9 cellular contexts compared by ENCODE assay signal in genomic region chr2:232444409-232445148, GRCh38. TPM values are rescaled to one million over a fixed set of nuclear protein-coding genes. Genes with fewer than 3 reads are reported as not detected.
A peak's percentile ranks its signal among the peaks of the same experiment; 100 is the strongest.
DNase-seq lines count a peak whose midpoint lies in the region; ATAC-seq, FAIRE-seq and TF ChIP-seq lines count a peak whose summit lies in the region.
"Had no signal": no experiment of that assay in that cellular context is flagged by ENCODE, and none has a peak within 500 bp of the region (broad histone marks: within the 10 kb centered on the region; RNA-seq: fewer than 3 reads in every experiment).

No MANE protein-coding gene starts in this region.

- TF ChIP-seq CTCF in GM12878 (IDR thresholded peaks at IDR 0.05 in 2 of 3, conservative IDR thresholded peaks at IDR 0.05 in 1 of 3; ENCODE audit: control insufficient read depth in 2 of 3, extremely low read depth in 1 of 3, insufficient read depth in 1 of 3, low read depth in 3 of 3, low read length in 3 of 3), result peak; percentile 56 to 85 (median 83)
- TF ChIP-seq CTCF in right lobe of liver (IDR thresholded peaks at IDR 0.05), result peak; percentile 46 to 66 (median 56)

- 38% methylated on average over 20 of the region's 21 CpGs for WGBS in GM12878 (ENCODE audit: insufficient coverage, insufficient replicate concordance, low lambda C conversion rate, missing lambda C conversion rate)
- no CpG with 5 or more reads among the region's 21 CpGs for WGBS in right lobe of liver (ENCODE audit: insufficient coverage, low coverage, low lambda C conversion rate, missing lambda C conversion rate)

- RAD21 ChIA-PET in GM12878 (lab: Charles Lee; ENCODE audit: unreplicated experiment), result no interaction called here

- TF ChIP-seq POLR2A in GM12878 (IDR thresholded peaks at IDR 0.05; ENCODE audit: low read depth, low read length) (no peak), right lobe of liver (IDR thresholded peaks at IDR 0.05) (no peak)

- H3K4me1 ChIP-seq in GM12878 (ENCODE audit: control insufficient read depth, insufficient read depth, low read length), result no peaks in the 10 kb centered on the region; the same call in 1 of the 2 replicates
- peaks cover 0 to 29% (median 12%) of the 10 kb centered on the region in 4 donors for H3K4me1 ChIP-seq in right lobe of liver

- H3K36me3 ChIP-seq in GM12878 (ENCODE audit: control insufficient read depth in 2 of 2, insufficient read depth in 2 of 2, low read length in 1 of 2) (no peaks in the 10 kb centered on the region), right lobe of liver (no peaks in the 10 kb centered on the region)

- TF ChIP-seq EP300 in GM12878 (IDR thresholded peaks at IDR 0.05; ENCODE audit: borderline replicate concordance in 1 of 2, control insufficient read depth in 1 of 2, low read depth in 2 of 2, low read length in 2 of 2), result no peak

- H3K79me2 ChIP-seq in GM12878 (ENCODE audit: control insufficient read depth, insufficient read depth, low read length), result no peaks in the 10 kb centered on the region

- H3K27ac ChIP-seq in GM12878 (ENCODE audit: control insufficient read depth, insufficient read depth), result no peak overlapping the region
- H3K27ac ChIP-seq in right lobe of liver, result peak overlapping the region; percentile 76 to 92 (median 90)

- SMC1A ChIA-PET in GM12878 (lab: Charles Lee; ENCODE audit: uncharacterized antibody, unreplicated experiment), result no interaction called here

- DNase-seq in EL (peak; percentile 62), HUDEP-2 (lab: John Stamatoyannopoulos, UW; ENCODE audit: unreplicated experiment in 76 of 76) (peak in 64 of 76 experiments; percentile 2 to 75 (median 41)), T-helper 9 cell (peak; percentile 52), GM12878 (ENCODE audit: low read depth, low spot score) (no peak), right lobe of liver (peak in 2 of 3 donors; percentile 63 to 67)
- DNase-seq in stimulated activated CD8-positive, alpha-beta memory T cell treated with anti-CD3 and anti-CD28 coated beads, Interleukin-7, amount 100 ng/mL, for 4 hours (ENCODE audit: low read depth in 2 of 2), result peak; percentile 14 to 40

- POLR2A ChIA-PET in GM12878 (lab: Charles Lee), result no interaction called here

- no peak overlapping the region for H3K4me3 ChIP-seq in GM12878
- no peak overlapping the region for H3K4me3 ChIP-seq in right lobe of liver

- FAIRE-seq in GM12878 (lab: Jason Lieb, UNC), result peak; percentile 52

- CTCF ChIA-PET in GM12878 (lab: Yijun Ruan, JAX), result interaction anchor here (0.6 to 1.3 kb wide), 4 partner anchors 8 to 309 kb away, joined by 3 to 5 read pairs (median 4); no protein-coding TSS in a partner anchor

- no peak for TF ChIP-seq RAD21 in GM12878 (IDR thresholded peaks at IDR 0.05; ENCODE audit: insufficient read depth, low read depth, low read length)

- H3K4me2 ChIP-seq in GM12878 (ENCODE audit: control insufficient read depth, insufficient read depth), result no peak overlapping the region

- H3K27me3 ChIP-seq in GM12878 (replicated peaks in 1 of 2; ENCODE audit: control insufficient read depth in 2 of 2, insufficient read depth in 2 of 2, low read length in 1 of 2) (no peaks in the 10 kb centered on the region; a peak in 1 of 4 replicates), right lobe of liver (no peaks in the 10 kb centered on the region)

- in situ Hi-C loops in GM12878 (cut with MboI), result no loop called here

- no peaks in the 10 kb centered on the region for H4K20me1 ChIP-seq in GM12878 (ENCODE audit: control insufficient read depth, insufficient read depth)

- ATAC-seq in GM12878, result peak; percentile 76
- ATAC-seq in right lobe of liver, result peak in 3 of 4 donors; percentile 1 to 41 (median 25)
- ATAC-seq in HG03571 (IDR thresholded peaks at IDR 0.05; ENCODE audit: unreplicated experiment), result no peak
- ATAC-seq in HG02884 (IDR thresholded peaks at IDR 0.05; ENCODE audit: unreplicated experiment), result no peak

- H3K9ac ChIP-seq in GM12878 (ENCODE audit: control insufficient read depth, insufficient read depth, low read length), result no peak overlapping the region

- H3K9me3 ChIP-seq in GM12878 (replicated peaks; ENCODE audit: control insufficient read depth, insufficient read depth, low read length) (no peaks in the 10 kb centered on the region), right lobe of liver (no peaks in the 10 kb centered on the region)

- intact Hi-C loops in GM12878 (cut with micrococcal nuclease; ENCODE audit: unreplicated experiment) (loop anchor here (5.0 kb wide), 2 partner anchors 517 to 592 kb away; partner anchors contain the start of gene NPPC), right lobe of liver (cut with DNase I) (no loop called here)

- peak overlapping the region; percentile 82 for H2AFZ ChIP-seq in GM12878 (ENCODE audit: control insufficient read depth, low read depth, low read length)

- BruUV-seq in GM12878 (replicated peaks; lab: Mats Ljungman, UMichigan), result no TSS peak

TF ChIP-seq in GM12878, 131 proteins besides CTCF, POLR2A, EP300 and RAD21:
- TF ChIP-seq ZNF384 (IDR thresholded peaks at IDR 0.05; ENCODE audit: borderline replicate concordance, low read depth, low read length), result no peak
- 0 out of 2 replicates have a peak, but pooled peaks have one; percentile 53 for TF ChIP-seq SMARCA5 (IDR thresholded peaks at IDR 0.05)
TF ChIP-seq in GM12878: peak in this region for 1.

RNA-seq across cellular contexts. Expression of gene ALPI, which starts 11.4 kb away (rescaled TPM):
- total RNA-seq in GM12878 (2013; cell fraction: nucleolus; rRNA removed), result not detected in 2 replicates
- total RNA-seq in GM12878 (2014; rRNA removed) (not detected in 2 replicates), GM12878 (2014; rRNA removed; fragmentation: Illumina TruSeq; extraction: Trizol) (not detected in 2 replicates), GM12878 (2021) (not detected in 2 replicates), right lobe of liver (under 1 TPM in 2 of 6 experiments, not detected in 4; 0.19 to 0.25 TPM)
- not detected for polyA plus RNA-seq in GM12878 (2011; ENCODE audit: low read depth)
- polyA plus RNA-seq in GM12878 (2011; rRNA removed) (not detected in 2 replicates), GM12878 (2014; fragmentation: Illumina TruSeq; extraction: Trizol) (not detected in 2 replicates), GM12878 (2014; fragmentation: Nextera tagmentation; extraction: Ambion mirVana) (not detected), GM12878 (2014; rRNA removed) (not detected in 2 replicates), GM12878 (2016; fragmentation: Nextera tagmentation; extraction: Ambion mirVana) (not detected)
- not detected in 2 replicates for polyA plus RNA-seq in GM12878 (2011; cell fraction: cytosol; rRNA removed)
- polyA plus RNA-seq in GM12878 (2011; cell fraction: nucleus; rRNA removed), result not detected in 2 replicates
- polyA plus RNA-seq in GM12878 (2012), result not detected in 2 replicates
- polyA minus RNA-seq in GM12878 (2011; rRNA and poly(A)+ RNA removed), result not detected in 2 replicates
- polyA minus RNA-seq in GM12878 (2011; cell fraction: cytosol; rRNA and poly(A)+ RNA removed), result not detected in 2 replicates
- not detected in 2 replicates for polyA minus RNA-seq in GM12878 (2011; cell fraction: nucleus; rRNA and poly(A)+ RNA removed)

RNA-seq across cellular contexts. Expression of gene ALPG, which starts 37.9 kb away (rescaled TPM):
- not detected in 2 replicates for total RNA-seq in GM12878 (2013; cell fraction: nucleolus; rRNA removed)
- total RNA-seq in GM12878 (2014; rRNA removed) (not detected in 2 replicates), GM12878 (2014; rRNA removed; fragmentation: Illumina TruSeq; extraction: Trizol) (not detected in 2 replicates), GM12878 (2021) (not detected in 2 replicates), right lobe of liver (not detected)
- not detected for polyA plus RNA-seq in GM12878 (2011; ENCODE audit: low read depth)
- polyA plus RNA-seq in GM12878 (2011; rRNA removed) (not detected in 2 replicates), GM12878 (2014; fragmentation: Illumina TruSeq; extraction: Trizol) (not detected in 2 replicates), GM12878 (2014; fragmentation: Nextera tagmentation; extraction: Ambion mirVana) (not detected), GM12878 (2014; rRNA removed) (not detected in 2 replicates), GM12878 (2016; fragmentation: Nextera tagmentation; extraction: Ambion mirVana) (not detected)
- polyA plus RNA-seq in GM12878 (2011; cell fraction: cytosol; rRNA removed), result not detected in 2 replicates
- polyA plus RNA-seq in GM12878 (2011; cell fraction: nucleus; rRNA removed), result not detected in 2 replicates
- 0.07 TPM in 1 of 2 replicates, not detected in the other for polyA plus RNA-seq in GM12878 (2012)
- not detected in 2 replicates for polyA minus RNA-seq in GM12878 (2011; rRNA and poly(A)+ RNA removed)
- polyA minus RNA-seq in GM12878 (2011; cell fraction: cytosol; rRNA and poly(A)+ RNA removed), result not detected in 2 replicates
- not detected in 2 replicates for polyA minus RNA-seq in GM12878 (2011; cell fraction: nucleus; rRNA and poly(A)+ RNA removed)
- polyA plus RNA-seq: adipose tissue had no signal

RNA-seq across cellular contexts. Expression of gene ECEL1, which starts 43.1 kb away (rescaled TPM):
- not detected in 2 replicates for total RNA-seq in GM12878 (2013; cell fraction: nucleolus; rRNA removed)
- total RNA-seq in GM12878 (2014; rRNA removed) (not detected in 2 replicates), GM12878 (2014; rRNA removed; fragmentation: Illumina TruSeq; extraction: Trizol) (not detected in 2 replicates), GM12878 (2021) (0.08 TPM in 1 of 2 replicates, not detected in the other), right lobe of liver (1 to 10 TPM in 1 of 6 experiments, under 1 TPM in 3, not detected in 2; 0.22 to 1.3 (median 0.83) TPM)
- not detected for polyA plus RNA-seq in GM12878 (2011; ENCODE audit: low read depth)
- polyA plus RNA-seq in GM12878 (2011; rRNA removed) (not detected in 2 replicates), GM12878 (2014; fragmentation: Illumina TruSeq; extraction: Trizol) (not detected in 2 replicates), GM12878 (2014; fragmentation: Nextera tagmentation; extraction: Ambion mirVana) (not detected), GM12878 (2014; rRNA removed) (not detected in 2 replicates), GM12878 (2016; fragmentation: Nextera tagmentation; extraction: Ambion mirVana) (not detected)
- polyA plus RNA-seq in GM12878 (2011; cell fraction: cytosol; rRNA removed), result not detected in 2 replicates
- polyA plus RNA-seq in GM12878 (2011; cell fraction: nucleus; rRNA removed), result not detected in 2 replicates
- polyA plus RNA-seq in GM12878 (2012), result not detected in 2 replicates
- polyA minus RNA-seq in GM12878 (2011; rRNA and poly(A)+ RNA removed), result not detected in 2 replicates
- not detected in 2 replicates for polyA minus RNA-seq in GM12878 (2011; cell fraction: cytosol; rRNA and poly(A)+ RNA removed)
- not detected in 2 replicates for polyA minus RNA-seq in GM12878 (2011; cell fraction: nucleus; rRNA and poly(A)+ RNA removed)

Comparison
In these comparisons a context has a peak if more than half of its experiments do, and no peak if none do; other contexts are left out.
1. ATAC-seq: peak in GM12878 (single experiment) and right lobe of liver (3 of 4); none in HG03571 (single experiment) and HG02884 (single experiment).